Comparison of ENCODE assay signal across 8 cellular contexts in the genomic region with DNA sequence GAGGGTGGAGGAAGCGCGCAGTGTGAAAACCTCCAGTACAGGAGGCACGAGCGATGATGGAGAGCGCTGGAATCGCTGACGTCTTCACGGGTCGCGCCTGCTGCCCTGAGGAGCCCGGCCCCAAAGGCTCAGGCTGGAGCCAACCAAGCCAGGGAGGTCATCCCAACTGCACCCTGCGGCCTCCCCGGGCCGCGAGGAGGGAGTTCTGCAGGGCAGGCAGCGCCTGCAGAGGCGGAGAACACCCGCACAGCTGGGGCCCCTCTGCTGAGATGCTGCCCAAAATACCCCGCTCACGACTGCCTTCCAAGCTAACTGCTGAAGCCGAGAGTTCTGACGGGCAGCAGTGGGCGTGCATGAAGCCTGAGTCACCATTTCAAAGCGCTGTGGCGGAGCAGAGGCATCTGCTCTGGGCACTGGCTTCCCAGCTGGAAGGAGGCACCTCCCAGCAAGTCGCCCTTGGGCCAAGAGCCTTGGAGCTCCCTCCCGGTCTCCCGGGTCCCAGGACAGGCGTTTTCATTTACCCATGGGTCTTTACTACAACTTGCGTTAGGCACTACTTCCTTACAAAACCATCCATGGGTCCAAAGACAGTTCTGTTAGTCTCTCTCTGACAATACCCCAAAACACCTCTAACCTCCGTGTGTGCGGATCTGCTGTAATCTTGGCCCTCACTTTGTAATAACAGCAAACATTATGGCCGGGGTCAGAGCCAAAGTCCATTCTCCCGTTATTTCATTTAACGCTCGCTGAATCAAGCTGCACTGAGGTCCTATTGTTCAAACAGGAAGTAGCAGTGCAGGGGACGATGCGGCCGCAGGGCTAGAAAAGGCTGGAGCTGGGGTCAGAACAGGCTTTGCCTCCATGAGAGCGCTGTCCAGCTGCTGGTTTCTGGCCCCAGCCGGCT.
DNase-seq lines count a peak whose midpoint lies in the region; ATAC-seq, FAIRE-seq and TF ChIP-seq lines count a peak whose summit lies in the region.

No MANE protein-coding gene starts in this region.

- peaks cover 48% of the 10 kb centered on the region for H3K27me3 Mint-ChIP-seq in progenitor cell of endocrine pancreas

- no peaks in the 10 kb centered on the region for H3K36me3 Mint-ChIP-seq in progenitor cell of endocrine pancreas (ENCODE audit: insufficient read depth)

- ATAC-seq in RWPE2 (ENCODE audit: low read depth) = peak; percentile 97

- no peak for TF ChIP-seq POLR2A in adrenal gland (IDR thresholded peaks at IDR 0.05)

- H3K27me3 ChIP-seq in RWPE2 (ENCODE audit: insufficient read depth, poor library complexity, severe bottlenecking) = no peaks in the 10 kb centered on the region
- no peaks in the 10 kb centered on the region for H3K27me3 ChIP-seq in adrenal gland
- H3K27me3 ChIP-seq in right atrium auricular region = no peaks in the 10 kb centered on the region

- TF ChIP-seq CTCF in RWPE2 (IDR thresholded peaks at IDR 0.05; ENCODE audit: poor library complexity, severe bottlenecking) (no peak), adrenal gland (IDR thresholded peaks at IDR 0.05) (no peak), right atrium auricular region (IDR thresholded peaks at IDR 0.05) (no peak), progenitor cell of endocrine pancreas (IDR thresholded peaks at IDR 0.05; ENCODE audit: unreplicated experiment) (no peak)

- DNase-seq in ACHN (peak; percentile 93), GOT3 (lab: John Stamatoyannopoulos, UW) (peak; percentile 26), RWPE2 (ENCODE audit: low spot score) (no peak), adrenal gland (peak; percentile 38 to 79 (median 69)), right atrium auricular region (ENCODE audit: low spot score) (peak; percentile 67), progenitor cell of endocrine pancreas (ENCODE audit: low spot score, unreplicated experiment) (peak; percentile 49), urothelium cell line (ENCODE audit: low spot score) (peak; percentile 88), NCI-H1105 (lab: John Stamatoyannopoulos, UW) (no peak)

- no peaks in the 10 kb centered on the region for H3K9me3 Mint-ChIP-seq in progenitor cell of endocrine pancreas (ENCODE audit: low read depth)

- intact Hi-C loops in adrenal gland (cut with DNase I) = no loop called here

- peak; percentile 61 for FAIRE-seq in urothelium cell line (lab: Jason Lieb, UNC)

- in situ Hi-C loops in ACHN (cut with HindIII; ENCODE audit: low pct_ligation_motif_present, low pct_unique_long_range_greater_than_20kb, low sequenced_read_pairs) = no loop called here

- H3K9me3 ChIP-seq in RWPE2 (ENCODE audit: severe bottlenecking) (no peaks in the 10 kb centered on the region), adrenal gland (replicated peaks in 1 of 3) (no peaks in the 10 kb centered on the region), right atrium auricular region (no peaks in the 10 kb centered on the region)

- H3K27ac ChIP-seq in RWPE2 (ENCODE audit: poor library complexity, severe bottlenecking) (no peak overlapping the region), adrenal gland (no peak overlapping the region), right atrium auricular region (peak overlapping the region in 1 of 2 donors; percentile 21)

- H3K4me3 Mint-ChIP-seq in progenitor cell of endocrine pancreas (ENCODE audit: low read depth) = no peak overlapping the region

- peaks cover 3% of the 10 kb centered on the region for H3K4me1 Mint-ChIP-seq in progenitor cell of endocrine pancreas (ENCODE audit: low read depth)

- WGBS in adrenal gland, 4 donors = 5 to 12% (median 8%) methylated on average over 16 to 41 of the region's 41 CpGs

- no peak overlapping the region for H3K27ac Mint-ChIP-seq in progenitor cell of endocrine pancreas

- H3K36me3 ChIP-seq in RWPE2 (ENCODE audit: low read depth) = no peaks in the 10 kb centered on the region
- H3K36me3 ChIP-seq in adrenal gland (replicated peaks in 1 of 2) = no peaks in the 10 kb centered on the region
- H3K36me3 ChIP-seq in right atrium auricular region = no peaks in the 10 kb centered on the region

- H3K4me3 ChIP-seq in RWPE2 (ENCODE audit: severe bottlenecking) = no peak overlapping the region
- peak overlapping the region in 1 of 4 donors; percentile 32 for H3K4me3 ChIP-seq in adrenal gland
- H3K4me3 ChIP-seq in right atrium auricular region = peak overlapping the region in 1 of 2 donors; percentile 38

- H3K4me1 ChIP-seq in RWPE2 (ENCODE audit: insufficient read depth, poor library complexity, severe bottlenecking) = no peaks in the 10 kb centered on the region
- peaks cover 4 to 13% of the 10 kb centered on the region in 2 donors for H3K4me1 ChIP-seq in adrenal gland (replicated peaks in 1 of 2)
- peaks cover 0 to 18% of the 10 kb centered on the region in 2 donors for H3K4me1 ChIP-seq in right atrium auricular region

Comparison
In these comparisons a context has a peak if more than half of its experiments do, and no peak if none do; other contexts are left out.
1. DNase-seq: peak in ACHN (single experiment), GOT3 (single experiment), adrenal gland (7 of 7), right atrium auricular region (single experiment), progenitor cell of endocrine pancreas (single experiment) and urothelium cell line (single experiment); none in RWPE2 (single experiment) and NCI-H1105 (single experiment).